Comparison of ENCODE assay signal across 8 cellular contexts in the genomic region with DNA sequence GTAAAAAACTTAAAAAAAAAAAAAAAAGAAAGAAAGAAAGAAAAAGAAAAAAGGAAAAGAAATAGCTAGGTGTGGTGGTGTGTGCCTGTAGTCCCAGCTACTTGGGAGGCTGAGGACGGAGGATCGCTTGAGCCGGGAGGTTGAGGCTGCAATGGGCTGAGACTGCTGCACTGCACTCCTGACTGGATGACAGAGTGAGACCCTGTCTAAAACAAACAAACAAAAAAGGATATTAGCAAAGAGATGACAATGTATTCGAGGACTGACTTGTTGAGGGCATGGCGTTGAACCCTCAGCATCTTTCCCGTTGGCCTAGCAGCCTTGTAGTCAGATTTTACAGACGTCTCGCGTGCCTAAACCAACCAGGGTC. TPM values are rescaled to one million over a fixed set of nuclear protein-coding genes. Genes with fewer than 3 reads are reported as not detected.
DNase-seq lines count a peak whose midpoint lies in the region; ATAC-seq and TF ChIP-seq lines count a peak whose summit lies in the region.

No MANE protein-coding gene starts in this region.

- peak overlapping the region; percentile 73 for H3K4me3 Mint-ChIP-seq in chondrocyte (ENCODE audit: unreplicated experiment)

- H3K4me3 ChIP-seq in Jurkat, Clone E6-1 (ENCODE audit: low read length) = peak overlapping the region; percentile 83
- peak overlapping the region; percentile 34 to 76 for H3K4me3 ChIP-seq in muscle layer of colon (ENCODE audit: low read depth in 1 of 2, low read length in 2 of 2)

- H3K27ac Mint-ChIP-seq in chondrocyte (ENCODE audit: unreplicated experiment) = peak overlapping the region; percentile 83

- H3K27me3 Mint-ChIP-seq in chondrocyte (ENCODE audit: low read depth) = no peaks in the 10 kb centered on the region

- no peaks in the 10 kb centered on the region for H3K9me3 ChIP-seq in muscle layer of colon (ENCODE audit: low read length)

- H3K36me3 ChIP-seq in muscle layer of colon (ENCODE audit: insufficient read depth, low read length) = no peaks in the 10 kb centered on the region

- no peaks in the 10 kb centered on the region for H3K27me3 ChIP-seq in muscle layer of colon (ENCODE audit: control insufficient read depth in 1 of 2, insufficient read depth in 2 of 2, low read length in 2 of 2)

- peak overlapping the region; percentile 79 for H3K27ac ChIP-seq in 22Rv1
- peak overlapping the region; percentile 12 for H3K27ac ChIP-seq in muscle layer of colon (ENCODE audit: low read depth, low read length)

- H3K36me3 Mint-ChIP-seq in chondrocyte (ENCODE audit: low read depth) = peaks cover under 1% of the 10 kb centered on the region

- no peak for ATAC-seq in HG03039 (IDR thresholded peaks at IDR 0.05; ENCODE audit: unreplicated experiment)

- H3K4me1 ChIP-seq in muscle layer of colon (ENCODE audit: insufficient read depth, low read length) = peaks cover 9% of the 10 kb centered on the region

- peak overlapping the region; percentile 69 for H3K9ac ChIP-seq in muscle layer of colon (ENCODE audit: low read length)

- TF ChIP-seq CTCF in 22Rv1 (IDR thresholded peaks at IDR 0.05) (no peak), chondrocyte (IDR thresholded peaks at IDR 0.05) (no peak)

- H3K4me1 Mint-ChIP-seq in chondrocyte (ENCODE audit: low read depth) = peaks cover 22% of the 10 kb centered on the region

- no peak for DNase-seq in Jurkat, Clone E6-1 (ENCODE audit: low read depth, low spot score)
- DNase-seq in chondrocyte (ENCODE audit: low spot score) (no peak), NCI-H128 (lab: John Stamatoyannopoulos, UW; ENCODE audit: unreplicated experiment) (no peak), NCI-H1417 treated with DMSO at 0.1 percent for 48 hours (lab: John Stamatoyannopoulos, UW) (no peak)
- DNase-seq in stimulated activated CD4-positive, alpha-beta T cell treated with anti-CD3 and anti-CD28 coated beads, Interleukin-2, amount 100 ng/mL, for 48 hours = no peak

- H3K9me3 Mint-ChIP-seq in chondrocyte (ENCODE audit: low read depth) = no peaks in the 10 kb centered on the region

RNA-seq across cellular contexts. Expression of a gene that starts 0.6 kb away (rescaled TPM):
- 115 TPM for polyA plus RNA-seq in Jurkat, Clone E6-1 (2012; ENCODE audit: insufficient read depth, insufficient read length)
- 46.2 to 52.7 TPM (median 46.6 TPM) in 3 replicates for total RNA-seq in chondrocyte
